ENCODE assay signal across 20 cellular contexts in the genomic region with DNA sequence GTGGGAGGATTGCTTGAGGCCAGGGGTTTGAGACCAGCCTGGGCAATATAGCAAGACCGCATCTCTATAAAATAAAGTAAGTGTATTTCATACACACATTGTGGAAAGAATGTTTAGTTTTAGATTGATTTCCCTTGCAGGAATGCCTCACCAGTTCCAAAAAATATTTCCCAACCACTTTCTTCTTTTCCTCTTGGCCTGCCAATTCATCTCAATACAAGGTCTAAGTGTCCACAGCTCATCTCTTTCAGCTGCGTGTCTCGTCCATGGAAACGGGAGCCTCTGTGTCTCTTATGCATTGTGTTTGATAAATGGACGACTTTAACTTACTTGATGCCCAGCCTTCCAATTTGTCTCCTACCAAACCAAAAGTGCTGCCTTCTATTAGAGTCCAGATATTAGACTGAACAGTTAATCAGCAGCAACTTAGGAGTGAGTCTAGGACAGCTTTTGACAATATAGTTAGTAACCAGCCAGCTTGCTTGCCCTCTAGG. TPM values are rescaled to one million over a fixed set of nuclear protein-coding genes. Genes with fewer than 3 reads are reported as not detected.
A peak's percentile ranks its signal among the peaks of the same experiment; 100 is the strongest.
DNase-seq lines count a peak whose midpoint lies in the region; ATAC-seq, FAIRE-seq and TF ChIP-seq lines count a peak whose summit lies in the region.
"Had no signal": no experiment of that assay in that cellular context is flagged by ENCODE, and none has a peak within 500 bp of the region (broad histone marks: within the 10 kb centered on the region; RNA-seq: fewer than 3 reads in every experiment).

No MANE protein-coding gene starts in this region.

- no peaks in the 10 kb centered on the region for H3K9me1 ChIP-seq in keratinocyte (ENCODE audit: control insufficient read depth, extremely low read depth, insufficient read depth, low read length)

- H3K4me3 ChIP-seq in adipocyte (ENCODE audit: low read length) = no peak overlapping the region
- no peak overlapping the region for H3K4me3 ChIP-seq in keratinocyte (ENCODE audit: control insufficient read depth in 2 of 3, extremely low read depth in 1 of 3, insufficient read depth in 2 of 3, low read depth in 1 of 3, low read length in 3 of 3)
- H3K4me3 ChIP-seq: BLaER1, MG63, Peyer's patch had no signal

- TF ChIP-seq CTCF in keratinocyte (optimal IDR thresholded peaks at IDR 0.05 in 1 of 3, IDR thresholded peaks at IDR 0.05 in 1 of 3, conservative IDR thresholded peaks at IDR 0.05 in 1 of 3; ENCODE audit: extremely low read depth in 1 of 3, insufficient read depth in 2 of 3, low read length in 3 of 3) = no peak

- peak; percentile 61 for FAIRE-seq in keratinocyte (lab: Jason Lieb, UNC)

- peak; percentile 51 for ATAC-seq in sciatic nerve

- dilution Hi-C loops in keratinocyte (cut with MboI; ENCODE audit: extremely low pct_ligation_motif_present, low sequenced_read_pairs) = loop anchor here (25.0 kb wide), 1 partner anchor 285 kb away; no protein-coding TSS in a partner anchor

- DNase-seq in GM03348 (ENCODE audit: low spot score) = peak; percentile 45
- peak; percentile 40 for DNase-seq in adipocyte (ENCODE audit: low read depth)
- no peak for DNase-seq in keratinocyte (ENCODE audit: low read depth, low spot score)
- DNase-seq in sciatic nerve (ENCODE audit: low spot score) = no peak
- no peak for DNase-seq in NCI-H128 (lab: John Stamatoyannopoulos, UW; ENCODE audit: unreplicated experiment)
- no peak for DNase-seq in HUDEP-2 (lab: John Stamatoyannopoulos, UW; ENCODE audit: unreplicated experiment in 76 of 76)
- no peak for DNase-seq in substantia nigra (lab: John Stamatoyannopoulos, UW)
- DNase-seq: ACHN; CD8-positive, alpha-beta memory T cell; GOT3; HFFc6; MG63; NCI-H1105; NCI-H2029; NCI-H2171 treated with DMSO at 0.1 percent for 48 hours; NCI-H510A; Peyer's patch; SHP77 had no signal

- H3K4me2 ChIP-seq in keratinocyte (ENCODE audit: control insufficient read depth, extremely low read depth, insufficient read depth, low read depth, low read length) = no peak overlapping the region
- H3K4me2 ChIP-seq: BLaER1, KMS-11 had no signal

- no peaks in the 10 kb centered on the region for H3K27me3 ChIP-seq in adipocyte (replicated peaks; ENCODE audit: control insufficient read depth, insufficient read depth, low read length)
- H3K27me3 ChIP-seq in keratinocyte (ENCODE audit: control insufficient read depth, extremely low read depth, insufficient read depth, low read length) = no peaks in the 10 kb centered on the region
- H3K27me3 ChIP-seq: BLaER1, MG63, Peyer's patch had no signal

- peaks cover 27% of the 10 kb centered on the region for H3K36me3 ChIP-seq in adipocyte (ENCODE audit: control insufficient read depth, insufficient read depth, low read length, severe bottlenecking)
- H3K36me3 ChIP-seq in keratinocyte (ENCODE audit: control insufficient read depth in 2 of 2, extremely low read depth in 1 of 2, insufficient read depth in 2 of 2, low read length in 2 of 2) = peaks cover 2 to 4% of the 10 kb centered on the region in 2 experiments

- no peak overlapping the region for H3K9ac ChIP-seq in adipocyte (ENCODE audit: low read length)
- no peak overlapping the region for H3K9ac ChIP-seq in keratinocyte (ENCODE audit: control insufficient read depth, extremely low read depth, insufficient read depth, low read length)
- H3K9ac ChIP-seq: BLaER1, KMS-11 had no signal

- H3K9me3 ChIP-seq in adipocyte (ENCODE audit: control insufficient read depth, low read length) = no peaks in the 10 kb centered on the region
- no peaks in the 10 kb centered on the region for H3K9me3 ChIP-seq in keratinocyte (ENCODE audit: control insufficient read depth, low read depth, low read length)
- H3K9me3 ChIP-seq: BLaER1, MG63, Peyer's patch had no signal

- no peak overlapping the region for H3K27ac ChIP-seq in keratinocyte (ENCODE audit: control insufficient read depth, insufficient read depth, low read length)
- H3K27ac ChIP-seq in substantia nigra (ENCODE audit: low read depth, low read length, poor library complexity, severe bottlenecking) = no peak overlapping the region
- H3K27ac ChIP-seq: BLaER1, KMS-11, Peyer's patch had no signal

- H4K20me1 ChIP-seq in keratinocyte (ENCODE audit: control insufficient read depth, extremely low read depth, insufficient read depth, low read length) = no peaks in the 10 kb centered on the region
- H4K20me1 ChIP-seq: BLaER1 had no signal

- intact Hi-C loops in sciatic nerve (cut with DNase I) = no loop called here

- no peak overlapping the region for H2AFZ ChIP-seq in keratinocyte (ENCODE audit: control insufficient read depth, low read length)

- H3K79me2 ChIP-seq in keratinocyte (ENCODE audit: control insufficient read depth, insufficient read depth, low read length) = no peaks in the 10 kb centered on the region

- peaks cover 15% of the 10 kb centered on the region for H3K4me1 ChIP-seq in adipocyte (ENCODE audit: control insufficient read depth, insufficient read depth, low read length)
- no peaks in the 10 kb centered on the region for H3K4me1 ChIP-seq in keratinocyte (ENCODE audit: control insufficient read depth, extremely low read depth, insufficient read depth, low read length)
- H3K4me1 ChIP-seq: BLaER1, Peyer's patch had no signal

RNA-seq across cellular contexts. Expression of a gene that starts 27.2 kb away (rescaled TPM):
- polyA plus RNA-seq in keratinocyte = 88.7 to 106 TPM (median 101 TPM) in 3 replicates
- 22.1 TPM for polyA plus RNA-seq in keratinocyte (2011; ENCODE audit: low read depth)
- 90.1 and 135 TPM in 2 replicates for polyA plus RNA-seq in keratinocyte (2011; cell fraction: cytosol; rRNA removed)
- 79.9 and 82.2 TPM in 2 replicates for polyA plus RNA-seq in keratinocyte (2011; cell fraction: nucleus; rRNA removed)
- 49.8 and 57.6 TPM in 2 replicates for polyA plus RNA-seq in keratinocyte (2012; ENCODE audit: low replicate concordance)
- 71.6 to 104 TPM (median 102 TPM) in 3 replicates for polyA minus RNA-seq in keratinocyte
- 63.9 TPM for polyA minus RNA-seq in keratinocyte (2011; cell fraction: cytosol; rRNA and poly(A)+ RNA removed)
- polyA minus RNA-seq in keratinocyte (2011; cell fraction: nucleus; rRNA and poly(A)+ RNA removed) = 26.4 and 42.0 TPM in 2 replicates
- 109 TPM for total RNA-seq in sciatic nerve

RNA-seq across cellular contexts. Expression of a gene that starts 37.6 kb away (rescaled TPM):
- 0.57 to 1.9 TPM (median 1.3 TPM) in 3 replicates for polyA plus RNA-seq in keratinocyte
- 10.0 TPM for polyA plus RNA-seq in keratinocyte (2011; ENCODE audit: low read depth)
- polyA plus RNA-seq in keratinocyte (2011; cell fraction: cytosol; rRNA removed) = 0.26 and 0.94 TPM in 2 replicates
- polyA plus RNA-seq in keratinocyte (2011; cell fraction: nucleus; rRNA removed) = 2.1 and 2.8 TPM in 2 replicates
- polyA plus RNA-seq in keratinocyte (2012; ENCODE audit: low replicate concordance) = 0.48 and 23.0 TPM in 2 replicates
- polyA minus RNA-seq in keratinocyte = 0.26 to 0.99 TPM (median 0.61 TPM) in 3 replicates
- not detected for polyA minus RNA-seq in keratinocyte (2011; cell fraction: cytosol; rRNA and poly(A)+ RNA removed)
- 1.1 TPM in 2 replicates for polyA minus RNA-seq in keratinocyte (2011; cell fraction: nucleus; rRNA and poly(A)+ RNA removed)
- total RNA-seq in sciatic nerve = not detected
- total RNA-seq: CD8-positive, alpha-beta memory T cell; HFFc6; Peyer's patch had no signal
- polyA plus RNA-seq: CD8-positive, alpha-beta memory T cell had no signal

Comparison
In these comparisons a context has a peak if more than half of its experiments do, and no peak if none do; other contexts are left out.
1. DNase-seq: peak in GM03348 (single experiment) and adipocyte (single experiment); none in keratinocyte (single experiment), sciatic nerve (single experiment), NCI-H128 (single experiment), HUDEP-2 (0 of 76) and substantia nigra (0 of 49).